In the genomic region with DNA sequence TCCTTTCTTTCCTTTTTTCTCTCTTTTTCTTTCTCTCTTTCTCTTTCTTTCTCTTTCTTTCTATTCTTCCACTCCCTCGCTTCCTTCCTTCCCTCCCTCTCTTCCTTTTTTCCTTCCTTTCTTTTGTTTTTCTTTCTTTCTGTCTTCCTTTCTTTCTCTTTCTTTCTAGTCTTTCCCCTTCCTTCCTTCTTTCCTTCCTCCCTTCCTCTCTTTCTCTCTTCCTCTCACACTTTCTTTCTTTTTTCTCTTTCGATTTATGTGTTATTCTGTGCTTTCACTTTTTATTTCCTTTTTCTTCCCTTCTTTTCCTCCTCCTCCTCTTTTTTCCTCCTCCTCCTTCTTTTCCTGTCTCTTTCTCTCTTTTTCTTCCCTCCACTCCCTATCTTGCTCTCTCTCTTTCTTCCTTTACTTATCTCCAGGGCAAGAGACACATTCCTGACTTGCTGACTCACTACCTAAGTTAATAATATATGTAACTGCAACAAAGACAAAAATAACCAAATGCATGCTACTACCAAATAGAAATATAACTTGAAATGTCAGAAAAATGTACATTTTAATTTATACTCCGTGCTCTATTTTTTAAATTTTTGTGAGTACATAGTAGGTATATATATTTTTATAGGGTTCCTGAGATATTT, we compare ENCODE assay signal across 25 cellular contexts.
"Had no signal": no experiment of that assay in that cellular context is flagged by ENCODE, and none has a peak within 500 bp of the region (broad histone marks: within the 10 kb centered on the region; RNA-seq: fewer than 3 reads in every experiment).

No MANE protein-coding gene starts in this region.

- H3K27me3 ChIP-seq: esophagus squamous epithelium, right atrium auricular region, stomach, thyroid gland, upper lobe of right lung had no signal

- H3K27ac ChIP-seq: esophagus squamous epithelium, parathyroid adenoma, psoas muscle, right atrium auricular region, stomach, thyroid gland, upper lobe of right lung had no signal

- H3K4me1 ChIP-seq: esophagus squamous epithelium, parathyroid adenoma, psoas muscle, right atrium auricular region, stomach, thyroid gland, upper lobe of right lung had no signal

- H3K4me1 Mint-ChIP-seq: activated naive CD4-positive, alpha-beta T cell treated with anti-CD3 and anti-CD28 coated beads, Interleukin-2, amount 50 U/mL, for 24 hours; activated naive CD8-positive, alpha-beta T cell treated with anti-CD3 and anti-CD28 coated beads, Interleukin-2, amount 50 U/mL, for 24 hours; naive B cell; neural crest cell; stimulated activated naive B cell treated with anti-CD40 and anti-IgM and Interleukin-4, amounts not matched to agents 10 μg/mL and 1 μg/mL and 100 μg/mL, for 72 hours had no signal

- ATAC-seq: activated naive CD8-positive, alpha-beta T cell treated with anti-CD3 and anti-CD28 coated beads, Interleukin-2, amount 50 U/mL, for 24 hours; left cardiac atrium; psoas muscle; stimulated activated naive B cell treated with anti-CD40 and anti-IgM and Interleukin-4, amounts not matched to agents 10 μg/mL and 1 μg/mL and 100 μg/mL, for 72 hours; upper lobe of right lung had no signal

- H3K36me3 Mint-ChIP-seq: activated naive CD4-positive, alpha-beta T cell treated with anti-CD3 and anti-CD28 coated beads, Interleukin-2, amount 50 U/mL, for 24 hours; naive B cell; stimulated activated naive B cell treated with anti-CD40 and anti-IgM and Interleukin-4, amounts not matched to agents 10 μg/mL and 1 μg/mL and 100 μg/mL, for 72 hours had no signal

- H3K4me3 ChIP-seq: esophagus squamous epithelium, psoas muscle, right atrium auricular region, stomach, thyroid gland, upper lobe of right lung had no signal

- H3K27me3 Mint-ChIP-seq: activated naive CD4-positive, alpha-beta T cell treated with anti-CD3 and anti-CD28 coated beads, Interleukin-2, amount 50 U/mL, for 24 hours; activated naive CD8-positive, alpha-beta T cell treated with anti-CD3 and anti-CD28 coated beads, Interleukin-2, amount 50 U/mL, for 24 hours; activated T-cell treated with anti-CD3 and anti-CD28 coated beads, Interleukin-2, amount 50 U/mL, for 24 hours; naive B cell; stimulated activated naive B cell treated with anti-CD40 and anti-IgM and Interleukin-4, amounts not matched to agents 10 μg/mL and 1 μg/mL and 100 μg/mL, for 72 hours had no signal

- H3K36me3 ChIP-seq: esophagus squamous epithelium, right atrium auricular region, stomach, thyroid gland, upper lobe of right lung had no signal

- H3K4me3 Mint-ChIP-seq: activated naive CD4-positive, alpha-beta T cell treated with anti-CD3 and anti-CD28 coated beads, Interleukin-2, amount 50 U/mL, for 24 hours; activated naive CD8-positive, alpha-beta T cell treated with anti-CD3 and anti-CD28 coated beads, Interleukin-2, amount 50 U/mL, for 24 hours; activated T-cell treated with anti-CD3 and anti-CD28 coated beads, Interleukin-2, amount 50 U/mL, for 24 hours; naive B cell; neural crest cell; stimulated activated naive B cell treated with anti-CD40 and anti-IgM and Interleukin-4, amounts not matched to agents 10 μg/mL and 1 μg/mL and 100 μg/mL, for 72 hours had no signal

- DNase-seq: activated CD4-positive, alpha-beta T cell treated with anti-CD3 and anti-CD28 coated beads for 48 hours; activated CD4-positive, alpha-beta T cell treated with anti-CD3 and anti-CD28 coated beads, Interleukin-2, amount 50 U/mL, for 48 hours; activated CD8-positive, alpha-beta memory T cell treated with anti-CD3 and anti-CD28 coated beads, Interleukin-2, amount 50 U/mL, for 48 hours; activated gamma-delta T cell treated with Interleukin-2 at 50 U/mL for 16 hours; activated naive CD8-positive, alpha-beta T cell treated with anti-CD3 and anti-CD28 coated beads, Interleukin-2, amount 50 U/mL, for 24 hours; activated T-cell treated with anti-CD3 and anti-CD28 coated beads, Interleukin-2, amount 50 U/mL, for 24 hours; amygdala; dermis blood vessel endothelial cell; effector CD4-positive, alpha-beta T cell; esophagus squamous epithelium; left cardiac atrium; mammary epithelial cell; naive B cell; nucleus accumbens; psoas muscle; stimulated activated CD4-positive, alpha-beta T cell treated with anti-CD3 and anti-CD28 coated beads, Interleukin-15, amount 100 ng/mL, for 24 hours; stimulated activated CD4-positive, alpha-beta T cell treated with anti-CD3 and anti-CD28 coated beads, Interleukin-2, amount 100 ng/mL, for 24 hours; stimulated activated naive B cell treated with anti-CD40 and anti-IgM and Interleukin-4, amounts not matched to agents 10 μg/mL and 1 μg/mL and 100 μg/mL, for 72 hours; stomach; thyroid gland; upper lobe of right lung had no signal

- H3K9me3 ChIP-seq: esophagus squamous epithelium, thyroid gland, upper lobe of right lung had no signal

- H3K27ac Mint-ChIP-seq: activated naive CD4-positive, alpha-beta T cell treated with anti-CD3 and anti-CD28 coated beads, Interleukin-2, amount 50 U/mL, for 24 hours; activated naive CD8-positive, alpha-beta T cell treated with anti-CD3 and anti-CD28 coated beads, Interleukin-2, amount 50 U/mL, for 24 hours; activated T-cell treated with anti-CD3 and anti-CD28 coated beads, Interleukin-2, amount 50 U/mL, for 24 hours; naive B cell; stimulated activated naive B cell treated with anti-CD40 and anti-IgM and Interleukin-4, amounts not matched to agents 10 μg/mL and 1 μg/mL and 100 μg/mL, for 72 hours had no signal
